ENCODE assay signal across 8 cellular contexts in genomic region chr19:32407004-32407992, GRCh38. TPM values are rescaled to one million over a fixed set of nuclear protein-coding genes. Genes with fewer than 3 reads are reported as not detected.
DNase-seq lines count a peak whose midpoint lies in the region; ATAC-seq, FAIRE-seq and TF ChIP-seq lines count a peak whose summit lies in the region.

No MANE protein-coding gene starts in this region.

- H2BK120ac ChIP-seq in IMR-90 (ENCODE audit: low read depth, low read length), result no peak overlapping the region

- no peak overlapping the region for H3K14ac ChIP-seq in IMR-90 (replicated peaks; ENCODE audit: low read depth, low read length)

- no peak overlapping the region for H3K9ac ChIP-seq in IMR-90 (ENCODE audit: low read depth, low read length)
- H3K9ac ChIP-seq in GM12878 (ENCODE audit: control insufficient read depth, insufficient read depth, low read length), result no peak overlapping the region

- H3K18ac ChIP-seq in IMR-90 (ENCODE audit: low read depth, low read length), result no peak overlapping the region

- H2BK20ac ChIP-seq in IMR-90 (ENCODE audit: low read depth, low read length), result no peak overlapping the region

- H3K27ac ChIP-seq in IMR-90 (ENCODE audit: insufficient read depth, low read length), result no peak overlapping the region
- no peak overlapping the region for H3K27ac ChIP-seq in GM12878 (ENCODE audit: control insufficient read depth, insufficient read depth)
- peak overlapping the region; percentile 99 for H3K27ac ChIP-seq in lower lobe of right lung
- no peak overlapping the region for H3K27ac ChIP-seq in effector memory CD4-positive, alpha-beta T cell (ENCODE audit: insufficient read depth, low read length, poor library complexity, severe bottlenecking)

- dilution Hi-C loops in IMR-90 (cut with HindIII; ENCODE audit: low sequenced_read_pairs, unreplicated experiment), result no loop called here

- no peak for TF ChIP-seq POLR2A in IMR-90 (IDR thresholded peaks at IDR 0.05; ENCODE audit: low read depth, low read length)
- no peak for TF ChIP-seq POLR2A in GM12878 (IDR thresholded peaks at IDR 0.05; ENCODE audit: low read depth, low read length)

- no peak for TF ChIP-seq EP300 in GM12878 (IDR thresholded peaks at IDR 0.05; ENCODE audit: borderline replicate concordance in 1 of 2, control insufficient read depth in 1 of 2, low read depth in 2 of 2, low read length in 2 of 2)

- no peak overlapping the region for H4K5ac ChIP-seq in IMR-90 (ENCODE audit: low read depth, low read length)

- peaks cover 24 to 55% of the 10 kb centered on the region in 2 experiments for H3K79me1 ChIP-seq in IMR-90 (ENCODE audit: low read depth in 1 of 2, low read length in 2 of 2)

- SMC1A ChIA-PET in GM12878 (lab: Charles Lee; ENCODE audit: uncharacterized antibody, unreplicated experiment), result no interaction called here

- RAD21 ChIA-PET in GM12878 (lab: Charles Lee; ENCODE audit: unreplicated experiment), result no interaction called here

- no peak overlapping the region for H2AK5ac ChIP-seq in IMR-90 (ENCODE audit: low read depth, low read length)

- H3K23ac ChIP-seq in IMR-90 (ENCODE audit: low read depth, low read length), result 0 out of 2 replicates have a peak overlapping the region, but pooled peaks have one; percentile 40

- H3K4me2 ChIP-seq in IMR-90 (ENCODE audit: low read depth, low read length) (peak overlapping the region; percentile 87), GM12878 (ENCODE audit: control insufficient read depth, insufficient read depth) (peak overlapping the region; percentile 43)

- H2BK15ac ChIP-seq in IMR-90 (ENCODE audit: low read depth, low read length), result no peak overlapping the region

- H3K56ac ChIP-seq in IMR-90 (ENCODE audit: extremely low read depth, insufficient read depth, low read length), result no peak overlapping the region

- no peak overlapping the region for H2AFZ ChIP-seq in IMR-90 (replicated peaks; ENCODE audit: low read length, poor library complexity)
- no peak overlapping the region for H2AFZ ChIP-seq in GM12878 (ENCODE audit: control insufficient read depth, low read depth, low read length)

- H3K4me3 ChIP-seq in IMR-90 (ENCODE audit: insufficient read depth, low read depth, low read length) (no peak overlapping the region), GM12878 (peak overlapping the region; percentile 97; the same call in 1 of the 2 replicates), lower lobe of right lung (peak overlapping the region; percentile 84)
- H3K4me3 ChIP-seq in effector memory CD4-positive, alpha-beta T cell (ENCODE audit: insufficient read depth, low read depth, low read length, poor library complexity, severe bottlenecking), result no peak overlapping the region

- peaks cover 5% of the 10 kb centered on the region; the same call in 1 of the 2 replicates for H4K20me1 ChIP-seq in IMR-90 (ENCODE audit: insufficient read depth, low read length)
- no peaks in the 10 kb centered on the region for H4K20me1 ChIP-seq in GM12878 (ENCODE audit: control insufficient read depth, insufficient read depth)

- H3K9me3 ChIP-seq in IMR-90 (ENCODE audit: control insufficient read depth, insufficient read depth, low read length), result no peaks in the 10 kb centered on the region
- no peaks in the 10 kb centered on the region; the same call in 2 of the 3 replicates for H3K9me3 ChIP-seq in GM12878 (replicated peaks; ENCODE audit: control insufficient read depth, insufficient read depth, low read length)
- H3K9me3 ChIP-seq in lower lobe of right lung, result no peaks in the 10 kb centered on the region
- H3K9me3 ChIP-seq in effector memory CD4-positive, alpha-beta T cell (ENCODE audit: control insufficient read depth, low read length), result no peaks in the 10 kb centered on the region

- TF ChIP-seq CTCF in AG09319 (IDR thresholded peaks at IDR 0.05; ENCODE audit: low read depth, low read length) (no peak), IMR-90 (conservative IDR thresholded peaks at IDR 0.05; ENCODE audit: low read depth, low read length) (no peak), GM12878 (IDR thresholded peaks at IDR 0.05 in 2 of 3, conservative IDR thresholded peaks at IDR 0.05 in 1 of 3; ENCODE audit: control insufficient read depth in 2 of 3, extremely low read depth in 1 of 3, insufficient read depth in 1 of 3, low read depth in 3 of 3, low read length in 3 of 3) (no peak), lower lobe of right lung (IDR thresholded peaks at IDR 0.05) (no peak)

- H2BK5ac ChIP-seq in IMR-90 (ENCODE audit: low read depth, low read length, poor library complexity, severe bottlenecking), result no peak overlapping the region

- no peak overlapping the region for H3K4ac ChIP-seq in IMR-90 (ENCODE audit: low read depth, low read length)

- in situ Hi-C loops in IMR-90 (cut with MboI; ENCODE audit: low sequenced_read_pairs) (no loop called here), GM12878 (cut with MboI) (loop anchor here (10.0 kb wide), 1 partner anchor 178 kb away; the partner anchor contains the start of gene PDCD5)

- peaks cover 6% of the 10 kb centered on the region for H3K4me1 ChIP-seq in IMR-90 (ENCODE audit: control insufficient read depth, insufficient read depth, low read length)
- peaks cover 12% of the 10 kb centered on the region for H3K4me1 ChIP-seq in GM12878 (ENCODE audit: control insufficient read depth, insufficient read depth, low read length)
- H3K4me1 ChIP-seq in lower lobe of right lung, result peaks cover 22% of the 10 kb centered on the region
- no peaks in the 10 kb centered on the region for H3K4me1 ChIP-seq in effector memory CD4-positive, alpha-beta T cell (ENCODE audit: control insufficient read depth, insufficient read depth, low read length, poor library complexity, severe bottlenecking)

- TF ChIP-seq RAD21 in IMR-90 (IDR thresholded peaks at IDR 0.05; ENCODE audit: low read length) (no peak), GM12878 (IDR thresholded peaks at IDR 0.05; ENCODE audit: insufficient read depth, low read depth, low read length) (no peak)

- no TSS peak for BruUV-seq in IMR-90 (replicated peaks; lab: Mats Ljungman, UMichigan)
- TSS peak; percentile 55 for BruUV-seq in GM12878 (replicated peaks; lab: Mats Ljungman, UMichigan)

- CTCF ChIA-PET in IMR-90 (lab: Yijun Ruan, JAX), result no interaction called here
- CTCF ChIA-PET in GM12878 (lab: Yijun Ruan, JAX), result no interaction called here

- H4K8ac ChIP-seq in IMR-90 (ENCODE audit: low read depth in 2 of 2, low read length in 2 of 2), result no peak overlapping the region

- peak; percentile 3 for DNase-seq in AG09319 (ENCODE audit: extremely low read depth, low read depth)
- DNase-seq in IMR-90, result peak; percentile 37
- DNase-seq in GM12878 (ENCODE audit: low read depth, low spot score), result no peak
- DNase-seq in lower lobe of right lung, result peak; percentile 65
- DNase-seq in GM19238 (ENCODE audit: insufficient read length, low spot score), result no peak
- no peak for DNase-seq in RCC 7860 (ENCODE audit: low spot score)
- DNase-seq in stimulated activated CD4-positive, alpha-beta T cell treated with anti-CD3 and anti-CD28 coated beads, Interleukin-2, amount 100 ng/mL, for 48 hours, result no peak
- DNase-seq in effector memory CD4-positive, alpha-beta T cell, result no peak

- H3K79me2 ChIP-seq in GM12878 (ENCODE audit: control insufficient read depth, insufficient read depth, low read length), result peaks cover 21% of the 10 kb centered on the region

- H3K27me3 ChIP-seq in IMR-90 (ENCODE audit: control insufficient read depth, insufficient read depth, low read length) (no peaks in the 10 kb centered on the region), GM12878 (replicated peaks in 1 of 2; ENCODE audit: control insufficient read depth in 2 of 2, insufficient read depth in 2 of 2, low read length in 1 of 2) (no peaks in the 10 kb centered on the region), lower lobe of right lung (ENCODE audit: low read depth) (no peaks in the 10 kb centered on the region)
- H3K27me3 ChIP-seq in effector memory CD4-positive, alpha-beta T cell (replicated peaks; ENCODE audit: control insufficient read depth, insufficient read depth, low read length, poor library complexity, severe bottlenecking), result no peaks in the 10 kb centered on the region

- H3K36me3 ChIP-seq in IMR-90 (ENCODE audit: control insufficient read depth, insufficient read depth, low read length) (peaks cover 11% of the 10 kb centered on the region), GM12878 (ENCODE audit: control insufficient read depth in 2 of 2, insufficient read depth in 2 of 2, low read length in 1 of 2) (0 out of 4 replicates have a peak, but pooled peaks cover 1 to 8% of the 10 kb centered on the region in 2 experiments), lower lobe of right lung (peaks cover 32% of the 10 kb centered on the region)
- H3K36me3 ChIP-seq in effector memory CD4-positive, alpha-beta T cell (ENCODE audit: control insufficient read depth, insufficient read depth, low read length), result peaks cover 4% of the 10 kb centered on the region

- ATAC-seq in IMR-90 (ENCODE audit: low read depth), result no peak
- no peak for ATAC-seq in GM12878
- ATAC-seq in lower lobe of right lung, result peak; percentile 37 to 40

- H3K9me1 ChIP-seq in IMR-90 (ENCODE audit: insufficient read depth, low read length), result peaks cover 11% of the 10 kb centered on the region

- intact Hi-C loops in IMR-90 (cut with micrococcal nuclease) (loop anchor here (5.0 kb wide), 1 partner anchor 1185 kb away; no protein-coding TSS in a partner anchor), GM12878 (cut with micrococcal nuclease; ENCODE audit: unreplicated experiment) (loop anchor here (5.0 kb wide), 2 partner anchors 60 to 175 kb away; partner anchors contain the start of genes PDCD5 and ZNF507), lower lobe of right lung (cut with DNase I) (no loop called here)

- no peak overlapping the region for H4K91ac ChIP-seq in IMR-90 (ENCODE audit: insufficient read depth, low read depth, low read length)

- WGBS in IMR-90 (ENCODE audit: extremely low coverage in 2 of 2, insufficient read length in 1 of 2), 2 experiments, result 97% methylated on average over 5 of the region's 19 CpGs; no CpG with 5 or more reads in 1 of the 2 experiments
- 96% methylated on average over 17 of the region's 19 CpGs for WGBS in GM12878 (ENCODE audit: insufficient coverage, insufficient replicate concordance, low lambda C conversion rate, missing lambda C conversion rate)

- POLR2A ChIA-PET in IMR-90 (lab: Charles Lee; ENCODE audit: unreplicated experiment), result no interaction called here
- POLR2A ChIA-PET in GM12878 (lab: Charles Lee), result no interaction called here

- H2AK9ac ChIP-seq in IMR-90 (replicated peaks; ENCODE audit: low read depth, low read length, poor library complexity), result no peak overlapping the region

- no peak for FAIRE-seq in GM12878 (lab: Jason Lieb, UNC)
- FAIRE-seq in RCC 7860 (lab: Jason Lieb, UNC), result no peak

RNA-seq across cellular contexts. Expression of gene DPY19L3, which starts 1.7 kb away (rescaled TPM):
- total RNA-seq in IMR-90 (2012; rRNA removed) (29.6 and 36.4 TPM in 2 replicates), GM12878 (2014; rRNA removed) (17.5 and 21.2 TPM in 2 replicates), GM12878 (2014; rRNA removed; fragmentation: Illumina TruSeq; extraction: Trizol) (11.0 and 11.9 TPM in 2 replicates), GM12878 (2021) (23.8 and 30.2 TPM in 2 replicates), lower lobe of right lung (24.9 TPM)
- polyA plus RNA-seq in IMR-90 (2012; rRNA removed) (33.2 and 36.5 TPM in 2 replicates), GM12878 (2011; rRNA removed) (15.2 and 19.2 TPM in 2 replicates), GM12878 (2014; fragmentation: Illumina TruSeq; extraction: Trizol) (16.4 and 18.4 TPM in 2 replicates), GM12878 (2014; fragmentation: Nextera tagmentation; extraction: Ambion mirVana) (1 to 10 TPM; 2.5 to 3.2 TPM), GM12878 (2014; rRNA removed) (24.1 and 29.4 TPM in 2 replicates), GM12878 (2016; fragmentation: Nextera tagmentation; extraction: Ambion mirVana) (10 to 100 TPM; 10.8 to 12.2 TPM)
- polyA plus RNA-seq in IMR-90 (2012; cell fraction: cytosol; rRNA removed), result 23.2 and 23.4 TPM in 2 replicates
- polyA plus RNA-seq in IMR-90 (2012; cell fraction: nucleus; rRNA removed; ENCODE audit: low replicate concordance), result 125 and 193 TPM in 2 replicates
- total RNA-seq in GM12878 (2013; cell fraction: nucleolus; rRNA removed), result 59.0 and 62.6 TPM in 2 replicates
- polyA plus RNA-seq in GM12878 (2011; ENCODE audit: low read depth), result 5.6 TPM
- polyA plus RNA-seq in GM12878 (2011; cell fraction: cytosol; rRNA removed), result 18.5 and 23.2 TPM in 2 replicates
- polyA plus RNA-seq in GM12878 (2011; cell fraction: nucleus; rRNA removed), result 68.1 and 95.2 TPM in 2 replicates
- 6.9 and 8.4 TPM in 2 replicates for polyA plus RNA-seq in GM12878 (2012)
- 36.1 and 36.3 TPM in 2 replicates for polyA minus RNA-seq in GM12878 (2011; rRNA and poly(A)+ RNA removed)
- 8.0 and 19.9 TPM in 2 replicates for polyA minus RNA-seq in GM12878 (2011; cell fraction: cytosol; rRNA and poly(A)+ RNA removed)
- 32.5 and 55.5 TPM in 2 replicates for polyA minus RNA-seq in GM12878 (2011; cell fraction: nucleus; rRNA and poly(A)+ RNA removed)

Comparison
In these comparisons a context has a peak if more than half of its experiments do, and no peak if none do; other contexts are left out.
1. DNase-seq: peak in AG09319 (single experiment), IMR-90 (single experiment) and lower lobe of right lung (single experiment); none in GM12878 (single experiment), GM19238 (single experiment), RCC 7860 (single experiment), stimulated activated CD4-positive, alpha-beta T cell treated with anti-CD3 and anti-CD28 coated beads, Interleukin-2, amount 100 ng/mL, for 48 hours (0 of 2) and effector memory CD4-positive, alpha-beta T cell (0 of 3).
2. ATAC-seq: peak in lower lobe of right lung (2 of 2); none in IMR-90 (single experiment) and GM12878 (single experiment).
3. H3K4me3 ChIP-seq: peak in GM12878 (single experiment) and lower lobe of right lung (single experiment); none in IMR-90 (single experiment) and effector memory CD4-positive, alpha-beta T cell (single experiment).